Comparison of ENCODE assay signal across 20 cellular contexts in the genomic region with DNA sequence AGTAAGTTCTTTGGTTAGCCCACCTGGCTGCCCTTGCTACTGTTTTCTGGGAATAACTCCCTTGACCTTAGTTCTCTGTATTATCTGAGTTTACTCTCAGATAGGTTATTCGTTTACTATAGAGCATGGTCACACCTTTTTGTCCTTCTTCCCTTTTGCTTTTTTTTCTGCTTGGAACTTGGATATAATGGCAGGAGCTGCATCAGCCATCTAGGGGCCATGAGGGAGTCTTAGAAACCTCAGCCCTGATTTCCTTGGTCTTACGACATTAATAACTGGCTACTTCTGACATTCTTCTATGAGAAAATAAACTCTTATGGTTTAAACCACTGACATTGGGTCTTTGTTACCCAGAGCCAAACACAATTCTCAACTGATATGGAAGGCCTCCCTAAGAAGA. TPM values are rescaled to one million over a fixed set of nuclear protein-coding genes. Genes with fewer than 3 reads are reported as not detected.
DNase-seq lines count a peak whose midpoint lies in the region; ATAC-seq, FAIRE-seq and TF ChIP-seq lines count a peak whose summit lies in the region.
"Had no signal": no experiment of that assay in that cellular context is flagged by ENCODE, and none has a peak within 500 bp of the region (broad histone marks: within the 10 kb centered on the region; RNA-seq: fewer than 3 reads in every experiment).

No MANE protein-coding gene starts in this region.

- H3K9ac ChIP-seq in HepG2 (ENCODE audit: insufficient read depth, low read depth, low read length) (no peak overlapping the region), endodermal cell (ENCODE audit: extremely low read depth, low read length, poor library complexity, severe bottlenecking) (no peak overlapping the region)
- H3K9ac ChIP-seq: BLaER1 treated with 17β-estradiol and CSF1 and Interleukin-3, amounts not matched to agents 10 nM and 100 nM had no signal

- H3K9me3 Mint-ChIP-seq in endodermal cell: no peaks in the 10 kb centered on the region
- no peaks in the 10 kb centered on the region for H3K9me3 Mint-ChIP-seq in GM23338
- H3K9me3 Mint-ChIP-seq: CD8-positive, alpha-beta T cell had no signal

- H3K9me3 ChIP-seq in HepG2 (ENCODE audit: low read length) (no peaks in the 10 kb centered on the region), right lobe of liver (no peaks in the 10 kb centered on the region), endodermal cell (ENCODE audit: control insufficient read depth, low read length) (no peaks in the 10 kb centered on the region)
- H3K9me3 ChIP-seq: A549; BLaER1 treated with 17β-estradiol and CSF1 and Interleukin-3, amounts not matched to agents 10 nM and 100 nM; HAP-1 had no signal

- no peak overlapping the region for H3K27ac Mint-ChIP-seq in endodermal cell
- no peak overlapping the region for H3K27ac Mint-ChIP-seq in GM23338
- H3K27ac Mint-ChIP-seq: CD8-positive, alpha-beta T cell had no signal

- H3K9me2 ChIP-seq in GM23338 (ENCODE audit: insufficient read depth): no peaks in the 10 kb centered on the region

- H3K79me2 ChIP-seq in HepG2 (ENCODE audit: insufficient read depth, low read length) (no peaks in the 10 kb centered on the region), GM23338 (replicated peaks; ENCODE audit: insufficient read depth) (no peaks in the 10 kb centered on the region)

- H3K36me3 ChIP-seq in HepG2 (replicated peaks in 1 of 2; ENCODE audit: control insufficient read depth in 1 of 2, insufficient read depth in 2 of 2, low read length in 2 of 2) (no peaks in the 10 kb centered on the region), right lobe of liver (no peaks in the 10 kb centered on the region), endodermal cell (ENCODE audit: control insufficient read depth, insufficient read depth, low read length) (no peaks in the 10 kb centered on the region), GM23338 (ENCODE audit: insufficient read depth) (no peaks in the 10 kb centered on the region)
- H3K36me3 ChIP-seq: BLaER1 treated with 17β-estradiol and CSF1 and Interleukin-3, amounts not matched to agents 10 nM and 100 nM; HAP-1 had no signal

- no peaks in the 10 kb centered on the region for H3K36me3 Mint-ChIP-seq in endodermal cell (ENCODE audit: low read depth)
- H3K36me3 Mint-ChIP-seq in GM23338 (ENCODE audit: low read depth): no peaks in the 10 kb centered on the region
- H3K36me3 Mint-ChIP-seq: CD8-positive, alpha-beta T cell had no signal

- in situ Hi-C loops in HepG2 (cut with HindIII; ENCODE audit: extremely low pct_ligation_motif_present, low pct_unique_long_range_greater_than_20kb): no loop called here

- TF ChIP-seq RAD21 in HepG2 (CRISPR knock-in tag; IDR thresholded peaks at IDR 0.05): no peak

- POLR2A ChIA-PET in HepG2 (lab: Yijun Ruan, JAX): no interaction called here

- H4K20me1 ChIP-seq in HepG2 (ENCODE audit: insufficient read depth, low read length) (no peaks in the 10 kb centered on the region), GM23338 (replicated peaks; ENCODE audit: insufficient read depth) (no peaks in the 10 kb centered on the region)
- H4K20me1 ChIP-seq: BLaER1 treated with 17β-estradiol and CSF1 and Interleukin-3, amounts not matched to agents 10 nM and 100 nM had no signal

- intact Hi-C loops in HepG2 (cut with micrococcal nuclease; ENCODE audit: unreplicated experiment) (no loop called here), right lobe of liver (cut with DNase I) (no loop called here)

- 68% methylated on average over 2 of the region's 2 CpGs for WGBS in HepG2 (ENCODE audit: low lambda C conversion rate)
- WGBS in right lobe of liver (ENCODE audit: insufficient coverage, low coverage, low lambda C conversion rate, missing lambda C conversion rate): 69% methylated on average over 2 of the region's 2 CpGs
- WGBS in endodermal cell (ENCODE audit: insufficient coverage in 1 of 2, insufficient read length in 1 of 2), 2 experiments: 94 to 95% methylated on average over 2 of the region's 2 CpGs

- H3K27ac ChIP-seq in HepG2 (ENCODE audit: extremely low read length, insufficient read depth, low read length) (no peak overlapping the region), right lobe of liver (no peak overlapping the region), endodermal cell (ENCODE audit: low read depth, low read length) (no peak overlapping the region), GM23338 (ENCODE audit: low read depth) (no peak overlapping the region)
- H3K27ac ChIP-seq: 22Rv1; BLaER1 treated with 17β-estradiol and CSF1 and Interleukin-3, amounts not matched to agents 10 nM and 100 nM had no signal

- no peak for ATAC-seq in HepG2
- ATAC-seq in right lobe of liver: no peak
- no peak for ATAC-seq in GM23338
- ATAC-seq: A549; CD8-positive, alpha-beta T cell; GM12878 had no signal

- no peak for DNase-seq in HepG2 (ENCODE audit: low spot score)
- no peak for DNase-seq in right lobe of liver
- peak; percentile 2 for DNase-seq in endodermal cell
- no peak for DNase-seq in Ammon's horn (ENCODE audit: low spot score)
- DNase-seq in GM12891 (ENCODE audit: insufficient read length, low spot score): no peak
- no peak for DNase-seq in GM23338 (ENCODE audit: low spot score)
- DNase-seq: AML-193; CD8-positive, alpha-beta T cell; DMS 273 treated with DMSO at 0.1 percent for 48 hours; DMS53; DND-41; EL had no signal

- TF ChIP-seq POLR2A in HepG2 (IDR thresholded peaks at IDR 0.05; ENCODE audit: insufficient read depth in 1 of 2, low read depth in 2 of 2, low read length in 2 of 2) (no peak), right lobe of liver (IDR thresholded peaks at IDR 0.05) (no peak), GM12891 (IDR thresholded peaks at IDR 0.05; ENCODE audit: low read depth, low read length) (no peak)

- H3K4me1 Mint-ChIP-seq in endodermal cell: no peaks in the 10 kb centered on the region
- H3K4me1 Mint-ChIP-seq in GM23338: no peaks in the 10 kb centered on the region; the same call in 2 of the 3 replicates

- CTCF ChIA-PET in HepG2 (lab: Yijun Ruan, JAX; ENCODE audit: low intra/inter-chr PET ratio, low total read pairs): no interaction called here

- BruUV-seq in HepG2 (replicated peaks; lab: Mats Ljungman, UMichigan): no TSS peak

- H3K4me3 ChIP-seq in HepG2 (replicated peaks in 1 of 3; ENCODE audit: insufficient read depth in 1 of 3, low read depth in 2 of 3, low read length in 3 of 3) (no peak overlapping the region), right lobe of liver (no peak overlapping the region), endodermal cell (ENCODE audit: low read length) (no peak overlapping the region), GM23338 (no peak overlapping the region)
- H3K4me3 ChIP-seq: A549; BLaER1 treated with 17β-estradiol and CSF1 and Interleukin-3, amounts not matched to agents 10 nM and 100 nM; GM12878; HAP-1 had no signal

- FAIRE-seq in HepG2 (lab: Jason Lieb, UNC) (no peak), GM12891 (lab: Jason Lieb, UNC) (no peak)
- FAIRE-seq: A549, GM12878, GM19239 had no signal

- H3K27me3 ChIP-seq in HepG2 (ENCODE audit: control insufficient read depth in 1 of 2, insufficient read depth in 2 of 2, low read length in 2 of 2): no peaks in the 10 kb centered on the region
- H3K27me3 ChIP-seq in right lobe of liver: no peaks in the 10 kb centered on the region
- no peaks in the 10 kb centered on the region for H3K27me3 ChIP-seq in endodermal cell (ENCODE audit: control insufficient read depth, insufficient read depth, low read length, poor library complexity, severe bottlenecking)
- H3K27me3 ChIP-seq in GM23338 (ENCODE audit: insufficient read depth): no peaks in the 10 kb centered on the region
- H3K27me3 ChIP-seq: BLaER1 treated with 17β-estradiol and CSF1 and Interleukin-3, amounts not matched to agents 10 nM and 100 nM had no signal

- H3K4me2 ChIP-seq in HepG2 (ENCODE audit: low read depth, low read length) (no peak overlapping the region), GM23338 (no peak overlapping the region)
- H3K4me2 ChIP-seq: A549 had no signal

- no peak for TF ChIP-seq CTCF in HepG2 (CRISPR knock-in tag; IDR thresholded peaks at IDR 0.05)
- no peak for TF ChIP-seq CTCF in right lobe of liver (IDR thresholded peaks at IDR 0.05)
- TF ChIP-seq CTCF in endodermal cell (conservative IDR thresholded peaks at IDR 0.05): no peak
- no peak for TF ChIP-seq CTCF in GM23338 (conservative IDR thresholded peaks at IDR 0.05; ENCODE audit: low read depth in 2 of 2)

- no peak overlapping the region for H2AFZ ChIP-seq in HepG2 (ENCODE audit: low read length)
- H2AFZ ChIP-seq in GM23338: no peak overlapping the region

- peaks cover 4% of the 10 kb centered on the region for H3K27me3 Mint-ChIP-seq in endodermal cell (ENCODE audit: insufficient read depth)
- H3K27me3 Mint-ChIP-seq in GM23338 (ENCODE audit: insufficient read depth, low read depth, poor library complexity): peaks cover 1% of the 10 kb centered on the region

- peaks cover 91% of the 10 kb centered on the region for H3K4me1 ChIP-seq in HepG2 (ENCODE audit: insufficient read depth, low read length)
- H3K4me1 ChIP-seq in right lobe of liver: peaks cover 0 to 24% (median 10%) of the 10 kb centered on the region in 4 donors
- H3K4me1 ChIP-seq in endodermal cell (ENCODE audit: control insufficient read depth, insufficient read depth, low read length): no peaks in the 10 kb centered on the region
- H3K4me1 ChIP-seq in GM23338 (ENCODE audit: insufficient read depth): no peaks in the 10 kb centered on the region

- no peak for TF ChIP-seq EP300 in HepG2 (IDR thresholded peaks at IDR 0.05; ENCODE audit: low read depth in 2 of 2, low read length in 2 of 2)
- no peak for TF ChIP-seq EP300 in HepG2 (CRISPR knock-in tag; IDR thresholded peaks at IDR 0.05; ENCODE audit: borderline replicate concordance)

- H3K4me3 Mint-ChIP-seq in endodermal cell (no peak overlapping the region), GM23338 (no peak overlapping the region)
- H3K4me3 Mint-ChIP-seq: CD8-positive, alpha-beta T cell had no signal

- no peaks in the 10 kb centered on the region for H3F3A ChIP-seq in GM23338 (replicated peaks; ENCODE audit: low read depth)

RNA-seq across cellular contexts. Expression of a gene that starts 3.4 kb away (rescaled TPM):
- total RNA-seq in HepG2 (2016; rRNA removed; fragmentation: Illumina TruSeq; extraction: Trizol) (14.4 and 17.1 TPM in 2 replicates), right lobe of liver (10 to 100 TPM in 1 of 6 experiments, 1 to 10 TPM in 4, under 1 TPM in 1; 0.32 to 10.1 (median 2.7) TPM), endodermal cell (not detected)
- 5.3 and 6.1 TPM in 2 replicates for total RNA-seq in HepG2 (2016; cell fraction: cytosol; rRNA removed; fragmentation: Illumina TruSeq; extraction: Trizol; ENCODE audit: low read depth)
- 13.5 and 17.5 TPM in 2 replicates for total RNA-seq in HepG2 (2016; cell fraction: insoluble cytoplasmic fraction; rRNA removed; fragmentation: Illumina TruSeq; extraction: Trizol)
- total RNA-seq in HepG2 (2016; cell fraction: membrane; rRNA removed; fragmentation: Illumina TruSeq; extraction: Trizol): 7.0 and 7.8 TPM in 2 replicates
- 8.3 and 9.5 TPM in 2 replicates for total RNA-seq in HepG2 (2016; cell fraction: nucleus; rRNA removed; fragmentation: Illumina TruSeq; extraction: Trizol)
- polyA plus RNA-seq in HepG2 (2011; rRNA removed) (12.0 and 14.9 TPM in 2 replicates), GM23338 (2016; fragmentation: Nextera tagmentation; extraction: Ambion mirVana) (not detected in 2 replicates)
- 13.2 and 15.4 TPM in 2 replicates for polyA plus RNA-seq in HepG2 (2011; cell fraction: cytosol; rRNA removed)
- 3.4 and 3.5 TPM in 2 replicates for polyA plus RNA-seq in HepG2 (2011; cell fraction: nucleus; rRNA removed)
- 4.6 and 5.6 TPM in 2 replicates for polyA plus RNA-seq in HepG2 (2012)
- 5.3 and 7.1 TPM in 2 replicates for polyA plus RNA-seq in HepG2 (2016; cell fraction: cytosol; fragmentation: Illumina TruSeq; extraction: Trizol; ENCODE audit: low read depth)
- polyA plus RNA-seq in HepG2 (2016; cell fraction: insoluble cytoplasmic fraction; fragmentation: Illumina TruSeq; extraction: Trizol; ENCODE audit: low read depth): 13.1 and 13.8 TPM in 2 replicates
- polyA plus RNA-seq in HepG2 (2016; cell fraction: membrane; fragmentation: Illumina TruSeq; extraction: Trizol; ENCODE audit: low read depth): 5.5 and 6.5 TPM in 2 replicates
- 15.7 and 19.3 TPM in 2 replicates for polyA plus RNA-seq in HepG2 (2016; cell fraction: nucleus; fragmentation: Illumina TruSeq; extraction: Trizol; ENCODE audit: insufficient read depth, low read depth)
- polyA minus RNA-seq in HepG2 (2011; rRNA and poly(A)+ RNA removed; ENCODE audit: low replicate concordance): 5.1 TPM in 1 of 2 replicates, not detected in the other
- polyA minus RNA-seq in HepG2 (2011; cell fraction: cytosol; rRNA and poly(A)+ RNA removed): 3.9 TPM in 2 replicates
- 2.7 and 2.9 TPM in 2 replicates for polyA minus RNA-seq in HepG2 (2011; cell fraction: nucleus; rRNA and poly(A)+ RNA removed)
- polyA plus RNA-seq in endodermal cell (2013, experiment 1 of 2): not detected
- not detected for polyA plus RNA-seq in endodermal cell (2013, experiment 2 of 2)
- not detected for polyA plus RNA-seq in GM12891 (2012; ENCODE audit: low read depth, missing spikeins)
- not detected in 2 replicates for total RNA-seq in GM23338 (2014; rRNA removed; shearing (Covaris generic))
- total RNA-seq: CD8-positive, alpha-beta T cell; G401; H4 had no signal

RNA-seq across cellular contexts. Expression of a gene that starts 12.3 kb away (rescaled TPM):
- total RNA-seq in HepG2 (2016; rRNA removed; fragmentation: Illumina TruSeq; extraction: Trizol): 23.2 and 27.9 TPM in 2 replicates
- 10.4 and 12.6 TPM in 2 replicates for total RNA-seq in HepG2 (2016; cell fraction: cytosol; rRNA removed; fragmentation: Illumina TruSeq; extraction: Trizol; ENCODE audit: low read depth)
- total RNA-seq in HepG2 (2016; cell fraction: insoluble cytoplasmic fraction; rRNA removed; fragmentation: Illumina TruSeq; extraction: Trizol): 22.7 and 29.9 TPM in 2 replicates
- total RNA-seq in HepG2 (2016; cell fraction: membrane; rRNA removed; fragmentation: Illumina TruSeq; extraction: Trizol): 18.1 and 19.5 TPM in 2 replicates
- 13.3 and 17.4 TPM in 2 replicates for total RNA-seq in HepG2 (2016; cell fraction: nucleus; rRNA removed; fragmentation: Illumina TruSeq; extraction: Trizol)
- polyA plus RNA-seq in HepG2 (2011; rRNA removed): 8.9 and 9.9 TPM in 2 replicates
- polyA plus RNA-seq in HepG2 (2011; cell fraction: cytosol; rRNA removed): 7.3 and 11.2 TPM in 2 replicates
- polyA plus RNA-seq in HepG2 (2011; cell fraction: nucleus; rRNA removed): 4.0 and 5.2 TPM in 2 replicates
- 6.6 and 14.4 TPM in 2 replicates for polyA plus RNA-seq in HepG2 (2012)
- polyA plus RNA-seq in HepG2 (2016; cell fraction: cytosol; fragmentation: Illumina TruSeq; extraction: Trizol; ENCODE audit: low read depth): 7.3 and 9.3 TPM in 2 replicates
- polyA plus RNA-seq in HepG2 (2016; cell fraction: insoluble cytoplasmic fraction; fragmentation: Illumina TruSeq; extraction: Trizol; ENCODE audit: low read depth): 22.1 and 23.9 TPM in 2 replicates
- polyA plus RNA-seq in HepG2 (2016; cell fraction: membrane; fragmentation: Illumina TruSeq; extraction: Trizol; ENCODE audit: low read depth): 13.3 and 13.6 TPM in 2 replicates
- polyA plus RNA-seq in HepG2 (2016; cell fraction: nucleus; fragmentation: Illumina TruSeq; extraction: Trizol; ENCODE audit: insufficient read depth, low read depth): 17.3 and 20.2 TPM in 2 replicates
- polyA minus RNA-seq in HepG2 (2011; rRNA and poly(A)+ RNA removed; ENCODE audit: low replicate concordance): 3.2 and 7.6 TPM in 2 replicates
- 6.6 and 9.0 TPM in 2 replicates for polyA minus RNA-seq in HepG2 (2011; cell fraction: cytosol; rRNA and poly(A)+ RNA removed)
- 10.2 and 16.7 TPM in 2 replicates for polyA minus RNA-seq in HepG2 (2011; cell fraction: nucleus; rRNA and poly(A)+ RNA removed)
- total RNA-seq in right lobe of liver: 10 to 100 TPM in 5 of 6 experiments, 1 to 10 TPM in 1; 9.2 to 24.3 (median 13.0) TPM
- total RNA-seq in endodermal cell: 10 to 100 TPM; 17.8 to 23.2 TPM
- polyA plus RNA-seq in endodermal cell (2013, experiment 1 of 2): 9.9 TPM
- 9.7 TPM for polyA plus RNA-seq in endodermal cell (2013, experiment 2 of 2)
- polyA plus RNA-seq in GM12891 (2012; ENCODE audit: low read depth, missing spikeins): 8.9 TPM
- 25.3 and 36.0 TPM in 2 replicates for total RNA-seq in GM23338 (2014; rRNA removed; shearing (Covaris generic))
- polyA plus RNA-seq in GM23338 (2016; fragmentation: Nextera tagmentation; extraction: Ambion mirVana): 18.9 and 19.0 TPM in 2 replicates

RNA-seq across cellular contexts. Expression of a gene that starts 26.0 kb away (rescaled TPM):
- total RNA-seq in HepG2 (2016; rRNA removed; fragmentation: Illumina TruSeq; extraction: Trizol): 0.39 and 0.55 TPM in 2 replicates
- total RNA-seq in HepG2 (2016; cell fraction: cytosol; rRNA removed; fragmentation: Illumina TruSeq; extraction: Trizol; ENCODE audit: low read depth): 0.20 and 0.26 TPM in 2 replicates
- 0.34 and 0.45 TPM in 2 replicates for total RNA-seq in HepG2 (2016; cell fraction: insoluble cytoplasmic fraction; rRNA removed; fragmentation: Illumina TruSeq; extraction: Trizol)
- total RNA-seq in HepG2 (2016; cell fraction: membrane; rRNA removed; fragmentation: Illumina TruSeq; extraction: Trizol): 0.37 and 0.45 TPM in 2 replicates
- total RNA-seq in HepG2 (2016; cell fraction: nucleus; rRNA removed; fragmentation: Illumina TruSeq; extraction: Trizol): 0.66 and 0.68 TPM in 2 replicates
- 0.10 and 0.16 TPM in 2 replicates for polyA plus RNA-seq in HepG2 (2011; rRNA removed)
- polyA plus RNA-seq in HepG2 (2011; cell fraction: cytosol; rRNA removed): 0.13 TPM in 2 replicates
- polyA plus RNA-seq in HepG2 (2011; cell fraction: nucleus; rRNA removed): 0.26 and 0.32 TPM in 2 replicates
- 0.07 TPM in 1 of 2 replicates, not detected in the other for polyA plus RNA-seq in HepG2 (2012)
- polyA plus RNA-seq in HepG2 (2016; cell fraction: cytosol; fragmentation: Illumina TruSeq; extraction: Trizol; ENCODE audit: low read depth): 0.08 and 0.10 TPM in 2 replicates
- 0.35 TPM in 2 replicates for polyA plus RNA-seq in HepG2 (2016; cell fraction: insoluble cytoplasmic fraction; fragmentation: Illumina TruSeq; extraction: Trizol; ENCODE audit: low read depth)
- polyA plus RNA-seq in HepG2 (2016; cell fraction: membrane; fragmentation: Illumina TruSeq; extraction: Trizol; ENCODE audit: low read depth): 0.27 and 0.41 TPM in 2 replicates
- polyA plus RNA-seq in HepG2 (2016; cell fraction: nucleus; fragmentation: Illumina TruSeq; extraction: Trizol; ENCODE audit: insufficient read depth, low read depth): 1.1 and 1.4 TPM in 2 replicates
- 0.78 TPM in 1 of 2 replicates, not detected in the other for polyA minus RNA-seq in HepG2 (2011; rRNA and poly(A)+ RNA removed; ENCODE audit: low replicate concordance)
- polyA minus RNA-seq in HepG2 (2011; cell fraction: cytosol; rRNA and poly(A)+ RNA removed): not detected in 2 replicates
- polyA minus RNA-seq in HepG2 (2011; cell fraction: nucleus; rRNA and poly(A)+ RNA removed): 0.25 and 0.52 TPM in 2 replicates
- total RNA-seq in right lobe of liver: 1 to 10 TPM in 1 of 6 experiments, under 1 TPM in 5; 0.07 to 1.5 (median 0.24) TPM
- total RNA-seq in endodermal cell: 10 to 100 TPM; 27.2 TPM
- polyA plus RNA-seq in endodermal cell (2013, experiment 1 of 2): 11.5 TPM
- polyA plus RNA-seq in endodermal cell (2013, experiment 2 of 2): 11.1 TPM
- 0.18 TPM for polyA plus RNA-seq in GM12891 (2012; ENCODE audit: low read depth, missing spikeins)
- total RNA-seq in GM23338 (2014; rRNA removed; shearing (Covaris generic)): 20.1 and 27.7 TPM in 2 replicates
- 4.5 and 5.4 TPM in 2 replicates for polyA plus RNA-seq in GM23338 (2016; fragmentation: Nextera tagmentation; extraction: Ambion mirVana)
- total RNA-seq: CD8-positive, alpha-beta T cell; G401 had no signal
- polyA plus RNA-seq: GM12878 had no signal

RNA-seq across cellular contexts. Expression of a gene that starts 34.8 kb away (rescaled TPM):
- total RNA-seq in HepG2 (2016; rRNA removed; fragmentation: Illumina TruSeq; extraction: Trizol) (not detected in 2 replicates), right lobe of liver (not detected), endodermal cell (not detected)
- not detected in 2 replicates for total RNA-seq in HepG2 (2016; cell fraction: cytosol; rRNA removed; fragmentation: Illumina TruSeq; extraction: Trizol; ENCODE audit: low read depth)
- 0.02 TPM in 1 of 2 replicates, not detected in the other for total RNA-seq in HepG2 (2016; cell fraction: insoluble cytoplasmic fraction; rRNA removed; fragmentation: Illumina TruSeq; extraction: Trizol)
- 0.07 TPM in 1 of 2 replicates, not detected in the other for total RNA-seq in HepG2 (2016; cell fraction: membrane; rRNA removed; fragmentation: Illumina TruSeq; extraction: Trizol)
- total RNA-seq in HepG2 (2016; cell fraction: nucleus; rRNA removed; fragmentation: Illumina TruSeq; extraction: Trizol): not detected in 2 replicates
- polyA plus RNA-seq in HepG2 (2011; rRNA removed) (not detected in 2 replicates), GM23338 (2016; fragmentation: Nextera tagmentation; extraction: Ambion mirVana) (0.09 TPM in 1 of 2 replicates, not detected in the other)
- polyA plus RNA-seq in HepG2 (2011; cell fraction: cytosol; rRNA removed): not detected in 2 replicates
- polyA plus RNA-seq in HepG2 (2011; cell fraction: nucleus; rRNA removed): not detected in 2 replicates
- polyA plus RNA-seq in HepG2 (2012): not detected in 2 replicates
- polyA plus RNA-seq in HepG2 (2016; cell fraction: cytosol; fragmentation: Illumina TruSeq; extraction: Trizol; ENCODE audit: low read depth): not detected in 2 replicates
- polyA plus RNA-seq in HepG2 (2016; cell fraction: insoluble cytoplasmic fraction; fragmentation: Illumina TruSeq; extraction: Trizol; ENCODE audit: low read depth): not detected in 2 replicates
- not detected in 2 replicates for polyA plus RNA-seq in HepG2 (2016; cell fraction: membrane; fragmentation: Illumina TruSeq; extraction: Trizol; ENCODE audit: low read depth)
- not detected in 2 replicates for polyA plus RNA-seq in HepG2 (2016; cell fraction: nucleus; fragmentation: Illumina TruSeq; extraction: Trizol; ENCODE audit: insufficient read depth, low read depth)
- polyA minus RNA-seq in HepG2 (2011; rRNA and poly(A)+ RNA removed; ENCODE audit: low replicate concordance): 0.08 and 0.21 TPM in 2 replicates
- not detected in 2 replicates for polyA minus RNA-seq in HepG2 (2011; cell fraction: cytosol; rRNA and poly(A)+ RNA removed)
- polyA minus RNA-seq in HepG2 (2011; cell fraction: nucleus; rRNA and poly(A)+ RNA removed): not detected in 2 replicates
- not detected for polyA plus RNA-seq in endodermal cell (2013, experiment 1 of 2)
- not detected for polyA plus RNA-seq in endodermal cell (2013, experiment 2 of 2)
- 0.22 TPM for polyA plus RNA-seq in GM12891 (2012; ENCODE audit: low read depth, missing spikeins)
- not detected in 2 replicates for total RNA-seq in GM23338 (2014; rRNA removed; shearing (Covaris generic))
- total RNA-seq: CD8-positive, alpha-beta T cell; G401; H4 had no signal
- polyA plus RNA-seq: A549, GM12878 had no signal

RNA-seq across cellular contexts. Expression of a gene that starts 52.1 kb away (rescaled TPM):
- 42.4 and 53.0 TPM in 2 replicates for total RNA-seq in HepG2 (2016; rRNA removed; fragmentation: Illumina TruSeq; extraction: Trizol)
- total RNA-seq in HepG2 (2016; cell fraction: cytosol; rRNA removed; fragmentation: Illumina TruSeq; extraction: Trizol; ENCODE audit: low read depth): 56.6 and 57.5 TPM in 2 replicates
- total RNA-seq in HepG2 (2016; cell fraction: insoluble cytoplasmic fraction; rRNA removed; fragmentation: Illumina TruSeq; extraction: Trizol): 43.5 and 50.8 TPM in 2 replicates
- total RNA-seq in HepG2 (2016; cell fraction: membrane; rRNA removed; fragmentation: Illumina TruSeq; extraction: Trizol): 111 and 115 TPM in 2 replicates
- total RNA-seq in HepG2 (2016; cell fraction: nucleus; rRNA removed; fragmentation: Illumina TruSeq; extraction: Trizol): 31.3 and 35.8 TPM in 2 replicates
- 29.1 and 36.7 TPM in 2 replicates for polyA plus RNA-seq in HepG2 (2011; rRNA removed)
- polyA plus RNA-seq in HepG2 (2011; cell fraction: cytosol; rRNA removed): 41.8 and 47.6 TPM in 2 replicates
- polyA plus RNA-seq in HepG2 (2011; cell fraction: nucleus; rRNA removed): 13.3 and 18.4 TPM in 2 replicates
- 33.1 and 45.9 TPM in 2 replicates for polyA plus RNA-seq in HepG2 (2012)
- polyA plus RNA-seq in HepG2 (2016; cell fraction: cytosol; fragmentation: Illumina TruSeq; extraction: Trizol; ENCODE audit: low read depth): 99.2 and 108 TPM in 2 replicates
- polyA plus RNA-seq in HepG2 (2016; cell fraction: insoluble cytoplasmic fraction; fragmentation: Illumina TruSeq; extraction: Trizol; ENCODE audit: low read depth): 81.6 and 86.6 TPM in 2 replicates
- 164 and 173 TPM in 2 replicates for polyA plus RNA-seq in HepG2 (2016; cell fraction: membrane; fragmentation: Illumina TruSeq; extraction: Trizol; ENCODE audit: low read depth)
- 60.9 and 72.5 TPM in 2 replicates for polyA plus RNA-seq in HepG2 (2016; cell fraction: nucleus; fragmentation: Illumina TruSeq; extraction: Trizol; ENCODE audit: insufficient read depth, low read depth)
- polyA minus RNA-seq in HepG2 (2011; rRNA and poly(A)+ RNA removed; ENCODE audit: low replicate concordance): 29.3 and 66.6 TPM in 2 replicates
- 21.4 and 25.0 TPM in 2 replicates for polyA minus RNA-seq in HepG2 (2011; cell fraction: cytosol; rRNA and poly(A)+ RNA removed)
- 20.6 and 27.8 TPM in 2 replicates for polyA minus RNA-seq in HepG2 (2011; cell fraction: nucleus; rRNA and poly(A)+ RNA removed)
- 10 to 100 TPM; 35.2 to 70.4 (median 52.2) TPM for total RNA-seq in right lobe of liver
- 10 to 100 TPM; 77.0 to 96.1 TPM for total RNA-seq in endodermal cell
- 88.1 TPM for polyA plus RNA-seq in endodermal cell (2013, experiment 1 of 2)
- polyA plus RNA-seq in endodermal cell (2013, experiment 2 of 2): 84.5 TPM
- 43.5 TPM for polyA plus RNA-seq in GM12891 (2012; ENCODE audit: low read depth, missing spikeins)
- 86.6 and 102 TPM in 2 replicates for total RNA-seq in GM23338 (2014; rRNA removed; shearing (Covaris generic))
- polyA plus RNA-seq in GM23338 (2016; fragmentation: Nextera tagmentation; extraction: Ambion mirVana): 79.4 and 81.0 TPM in 2 replicates
